Comparison of ENCODE assay signal across 1 cellular context in the genomic region with DNA sequence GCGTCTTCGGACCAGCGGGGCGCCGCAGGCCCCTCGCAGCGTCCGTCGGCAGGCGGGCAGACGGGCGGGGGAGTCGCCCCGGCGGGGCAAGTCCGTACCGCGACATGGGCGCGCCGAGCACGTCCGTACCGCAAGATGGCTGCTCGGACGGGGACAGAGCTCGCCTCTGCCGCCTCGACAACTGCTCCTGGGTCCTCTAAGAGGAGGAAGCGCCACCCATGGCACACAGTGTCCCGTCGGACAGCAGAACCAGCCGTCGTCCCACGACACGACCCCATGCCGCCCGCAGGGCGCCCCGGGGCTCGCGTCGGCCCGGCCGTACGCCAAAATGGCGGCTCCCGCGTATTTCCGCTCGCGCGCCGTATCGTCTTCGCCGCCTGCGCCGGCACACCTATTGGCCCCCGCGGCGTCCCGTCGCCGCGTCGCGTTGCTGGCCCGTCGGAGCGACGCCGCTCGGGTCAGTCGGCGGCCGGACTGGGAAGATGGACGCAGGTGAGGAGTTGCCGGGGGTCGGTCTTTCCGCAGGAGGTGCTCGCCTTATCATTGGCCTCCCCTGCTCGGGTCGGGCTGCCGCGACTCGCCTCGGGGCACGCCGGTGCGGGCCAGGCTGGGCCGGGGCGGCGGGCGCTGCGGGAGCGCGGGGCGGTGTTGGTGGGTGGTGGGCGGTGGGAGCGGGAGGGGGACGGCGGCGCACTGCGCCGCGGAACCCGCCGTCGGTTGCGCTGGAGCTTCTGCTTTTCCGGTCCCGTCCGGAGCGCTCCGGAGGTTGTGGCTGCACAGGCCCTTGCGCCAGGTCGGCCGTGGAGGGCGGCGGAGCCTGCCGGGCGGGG.
A peak's percentile ranks its signal among the peaks of the same experiment; 100 is the strongest.
TF ChIP-seq lines count a peak whose summit lies in the region.

A gene (plus strand): TSS at position 461 of the 830 bp plus-strand sequence. CDS start 22 bp downstream, at position 483.

TF ChIP-seq in K562, 482 proteins besides CTCF, POLR2A, EP300 and RAD21 (continued from another document and continues in another):
- TF ChIP-seq, protein P1, sequence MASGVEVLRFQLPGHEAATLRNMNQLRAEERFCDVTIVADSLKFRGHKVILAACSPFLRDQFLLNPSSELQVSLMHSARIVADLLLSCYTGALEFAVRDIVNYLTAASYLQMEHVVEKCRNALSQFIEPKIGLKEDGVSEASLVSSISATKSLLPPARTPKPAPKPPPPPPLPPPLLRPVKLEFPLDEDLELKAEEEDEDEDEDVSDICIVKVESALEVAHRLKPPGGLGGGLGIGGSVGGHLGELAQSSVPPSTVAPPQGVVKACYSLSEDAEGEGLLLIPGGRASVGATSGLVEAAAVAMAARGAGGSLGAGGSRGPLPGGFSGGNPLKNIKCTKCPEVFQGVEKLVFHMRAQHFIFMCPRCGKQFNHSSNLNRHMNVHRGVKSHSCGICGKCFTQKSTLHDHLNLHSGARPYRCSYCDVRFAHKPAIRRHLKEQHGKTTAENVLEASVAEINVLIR (CRISPR knock-in tag; IDR thresholded peaks at IDR 0.05), result peak; percentile 96
- TF ChIP-seq ETV5 (CRISPR knock-in tag; IDR thresholded peaks at IDR 0.05; ENCODE audit: low read depth) (peak; percentile 72), SREBF2 (CRISPR knock-in tag; IDR thresholded peaks at IDR 0.05) (no peak), TAL1 (IDR thresholded peaks at IDR 0.05) (no peak), ZNF12 (CRISPR knock-in tag; IDR thresholded peaks at IDR 0.05) (no peak), NR3C1 (CRISPR knock-in tag; IDR thresholded peaks at IDR 0.05) (no peak), ZBTB7A (IDR thresholded peaks at IDR 0.05; ENCODE audit: borderline replicate concordance, control insufficient read depth, low read depth, low read length) (no peak; the same call in 1 of the 2 replicates), RBM25 (IDR thresholded peaks at IDR 0.05; ENCODE audit: low read depth, low read length, severe bottlenecking) (peak; percentile 48), POLR2G (IDR thresholded peaks at IDR 0.05; ENCODE audit: low read depth, low read length) (peak; percentile 92), ETV1 (tag; conservative IDR thresholded peaks at IDR 0.05; ENCODE audit: low read depth) (peak; percentile 43; the same call in 1 of the 2 replicates), KDM2B (CRISPR knock-in tag; IDR thresholded peaks at IDR 0.05) (0 out of 2 replicates have a peak, but pooled peaks have one; percentile 11), ZFP1 (CRISPR knock-in tag; IDR thresholded peaks at IDR 0.05) (no peak), U2AF2 (optimal IDR thresholded peaks at IDR 0.05; ENCODE audit: low read depth, low read length) (no peak), ERF (CRISPR knock-in tag; IDR thresholded peaks at IDR 0.05) (0 out of 2 replicates have a peak, but pooled peaks have one; percentile 22), RUNX1 (IDR thresholded peaks at IDR 0.05; ENCODE audit: low read depth) (no peak), ZFP36 (IDR thresholded peaks at IDR 0.05; ENCODE audit: low read depth, low read length, partially characterized antibody) (no peak), CREM (IDR thresholded peaks at IDR 0.05; ENCODE audit: low read depth) (peak; percentile 98), ZNF766 (CRISPR knock-in tag; conservative IDR thresholded peaks at IDR 0.05) (peak; percentile 88), TAF1 (IDR thresholded peaks at IDR 0.05; ENCODE audit: control insufficient read depth, extremely low read depth, insufficient read depth, low read length, severe bottlenecking) (peak; percentile 67), SRSF1 (IDR thresholded peaks at IDR 0.05; ENCODE audit: low read depth, low read length) (no peak), PHF20 (IDR thresholded peaks at IDR 0.05; ENCODE audit: partially characterized antibody) (peak; percentile 61)
- TF ChIP-seq, protein P2, sequence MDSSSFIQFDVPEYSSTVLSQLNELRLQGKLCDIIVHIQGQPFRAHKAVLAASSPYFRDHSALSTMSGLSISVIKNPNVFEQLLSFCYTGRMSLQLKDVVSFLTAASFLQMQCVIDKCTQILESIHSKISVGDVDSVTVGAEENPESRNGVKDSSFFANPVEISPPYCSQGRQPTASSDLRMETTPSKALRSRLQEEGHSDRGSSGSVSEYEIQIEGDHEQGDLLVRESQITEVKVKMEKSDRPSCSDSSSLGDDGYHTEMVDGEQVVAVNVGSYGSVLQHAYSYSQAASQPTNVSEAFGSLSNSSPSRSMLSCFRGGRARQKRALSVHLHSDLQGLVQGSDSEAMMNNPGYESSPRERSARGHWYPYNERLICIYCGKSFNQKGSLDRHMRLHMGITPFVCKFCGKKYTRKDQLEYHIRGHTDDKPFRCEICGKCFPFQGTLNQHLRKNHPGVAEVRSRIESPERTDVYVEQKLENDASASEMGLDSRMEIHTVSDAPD (CRISPR knock-in tag; IDR thresholded peaks at IDR 0.05), result no peak
- TF ChIP-seq, protein P3, sequence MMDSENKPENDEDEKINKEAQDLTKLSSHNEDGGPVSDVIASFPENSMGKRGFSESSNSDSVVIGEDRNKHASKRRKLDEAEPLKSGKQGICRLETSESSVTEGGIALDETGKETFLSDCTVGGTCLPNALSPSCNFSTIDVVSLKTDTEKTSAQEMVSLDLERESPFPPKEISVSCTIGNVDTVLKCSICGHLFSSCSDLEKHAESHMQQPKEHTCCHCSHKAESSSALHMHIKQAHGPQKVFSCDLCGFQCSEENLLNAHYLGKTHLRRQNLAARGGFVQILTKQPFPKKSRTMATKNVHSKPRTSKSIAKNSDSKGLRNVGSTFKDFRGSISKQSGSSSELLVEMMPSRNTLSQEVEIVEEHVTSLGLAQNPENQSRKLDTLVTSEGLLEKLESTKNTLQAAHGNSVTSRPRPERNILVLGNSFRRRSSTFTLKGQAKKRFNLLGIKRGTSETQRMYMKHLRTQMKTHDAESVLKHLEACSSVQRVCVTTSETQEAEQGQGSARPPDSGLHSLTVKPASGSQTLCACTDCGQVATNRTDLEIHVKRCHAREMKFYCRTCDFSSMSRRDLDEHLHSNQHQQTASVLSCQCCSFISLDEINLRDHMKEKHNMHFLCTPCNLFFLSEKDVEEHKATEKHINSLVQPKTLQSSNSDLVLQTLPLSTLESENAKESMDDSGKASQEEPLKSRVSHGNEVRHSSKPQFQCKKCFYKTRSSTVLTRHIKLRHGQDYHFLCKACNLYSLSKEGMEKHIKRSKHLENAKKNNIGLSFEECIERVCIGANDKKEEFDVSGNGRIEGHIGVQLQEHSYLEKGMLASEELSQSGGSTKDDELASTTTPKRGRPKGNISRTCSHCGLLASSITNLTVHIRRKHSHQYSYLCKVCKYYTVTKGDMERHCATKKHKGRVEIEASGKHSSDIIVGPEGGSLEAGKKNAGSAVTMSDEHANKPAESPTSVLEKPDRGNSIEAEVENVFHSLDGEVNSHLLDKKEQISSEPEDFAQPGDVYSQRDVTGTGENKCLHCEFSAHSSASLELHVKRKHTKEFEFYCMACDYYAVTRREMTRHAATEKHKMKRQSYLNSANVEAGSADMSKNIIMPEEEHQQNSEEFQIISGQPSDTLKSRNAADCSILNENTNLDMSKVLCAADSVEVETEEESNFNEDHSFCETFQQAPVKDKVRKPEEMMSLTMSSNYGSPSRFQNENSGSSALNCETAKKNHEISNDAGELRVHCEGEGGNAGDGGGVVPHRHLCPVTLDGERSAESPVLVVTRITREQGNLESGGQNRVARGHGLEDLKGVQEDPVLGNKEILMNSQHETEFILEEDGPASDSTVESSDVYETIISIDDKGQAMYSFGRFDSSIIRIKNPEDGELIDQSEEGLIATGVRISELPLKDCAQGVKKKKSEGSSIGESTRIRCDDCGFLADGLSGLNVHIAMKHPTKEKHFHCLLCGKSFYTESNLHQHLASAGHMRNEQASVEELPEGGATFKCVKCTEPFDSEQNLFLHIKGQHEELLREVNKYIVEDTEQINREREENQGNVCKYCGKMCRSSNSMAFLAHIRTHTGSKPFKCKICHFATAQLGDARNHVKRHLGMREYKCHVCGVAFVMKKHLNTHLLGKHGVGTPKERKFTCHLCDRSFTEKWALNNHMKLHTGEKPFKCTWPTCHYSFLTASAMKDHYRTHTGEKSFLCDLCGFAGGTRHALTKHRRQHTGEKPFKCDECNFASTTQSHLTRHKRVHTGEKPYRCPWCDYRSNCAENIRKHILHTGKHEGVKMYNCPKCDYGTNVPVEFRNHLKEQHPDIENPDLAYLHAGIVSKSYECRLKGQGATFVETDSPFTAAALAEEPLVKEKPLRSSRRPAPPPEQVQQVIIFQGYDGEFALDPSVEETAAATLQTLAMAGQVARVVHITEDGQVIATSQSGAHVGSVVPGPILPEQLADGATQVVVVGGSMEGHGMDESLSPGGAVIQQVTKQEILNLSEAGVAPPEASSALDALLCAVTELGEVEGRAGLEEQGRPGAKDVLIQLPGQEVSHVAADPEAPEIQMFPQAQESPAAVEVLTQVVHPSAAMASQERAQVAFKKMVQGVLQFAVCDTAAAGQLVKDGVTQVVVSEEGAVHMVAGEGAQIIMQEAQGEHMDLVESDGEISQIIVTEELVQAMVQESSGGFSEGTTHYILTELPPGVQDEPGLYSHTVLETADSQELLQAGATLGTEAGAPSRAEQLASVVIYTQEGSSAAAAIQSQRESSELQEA (IDR thresholded peaks at IDR 0.05; ENCODE audit: low read depth), result peak; percentile 93
- TF ChIP-seq, protein P4, sequence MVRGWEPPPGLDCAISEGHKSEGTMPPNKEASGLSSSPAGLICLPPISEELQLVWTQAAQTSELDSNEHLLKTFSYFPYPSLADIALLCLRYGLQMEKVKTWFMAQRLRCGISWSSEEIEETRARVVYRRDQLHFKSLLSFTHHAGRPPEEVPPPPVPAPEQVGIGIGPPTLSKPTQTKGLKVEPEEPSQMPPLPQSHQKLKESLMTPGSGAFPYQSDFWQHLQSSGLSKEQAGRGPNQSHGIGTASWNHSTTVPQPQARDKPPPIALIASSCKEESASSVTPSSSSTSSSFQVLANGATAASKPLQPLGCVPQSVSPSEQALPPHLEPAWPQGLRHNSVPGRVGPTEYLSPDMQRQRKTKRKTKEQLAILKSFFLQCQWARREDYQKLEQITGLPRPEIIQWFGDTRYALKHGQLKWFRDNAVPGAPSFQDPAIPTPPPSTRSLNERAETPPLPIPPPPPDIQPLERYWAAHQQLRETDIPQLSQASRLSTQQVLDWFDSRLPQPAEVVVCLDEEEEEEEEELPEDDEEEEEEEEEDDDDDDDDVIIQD (CRISPR knock-in tag; IDR thresholded peaks at IDR 0.05), result no peak
- TF ChIP-seq, protein P5, sequence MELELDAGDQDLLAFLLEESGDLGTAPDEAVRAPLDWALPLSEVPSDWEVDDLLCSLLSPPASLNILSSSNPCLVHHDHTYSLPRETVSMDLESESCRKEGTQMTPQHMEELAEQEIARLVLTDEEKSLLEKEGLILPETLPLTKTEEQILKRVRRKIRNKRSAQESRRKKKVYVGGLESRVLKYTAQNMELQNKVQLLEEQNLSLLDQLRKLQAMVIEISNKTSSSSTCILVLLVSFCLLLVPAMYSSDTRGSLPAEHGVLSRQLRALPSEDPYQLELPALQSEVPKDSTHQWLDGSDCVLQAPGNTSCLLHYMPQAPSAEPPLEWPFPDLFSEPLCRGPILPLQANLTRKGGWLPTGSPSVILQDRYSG (tag; conservative IDR thresholded peaks at IDR 0.05; ENCODE audit: low read depth), result peak; percentile 87; the same call in 1 of the 2 replicates
- TF ChIP-seq, protein P6, sequence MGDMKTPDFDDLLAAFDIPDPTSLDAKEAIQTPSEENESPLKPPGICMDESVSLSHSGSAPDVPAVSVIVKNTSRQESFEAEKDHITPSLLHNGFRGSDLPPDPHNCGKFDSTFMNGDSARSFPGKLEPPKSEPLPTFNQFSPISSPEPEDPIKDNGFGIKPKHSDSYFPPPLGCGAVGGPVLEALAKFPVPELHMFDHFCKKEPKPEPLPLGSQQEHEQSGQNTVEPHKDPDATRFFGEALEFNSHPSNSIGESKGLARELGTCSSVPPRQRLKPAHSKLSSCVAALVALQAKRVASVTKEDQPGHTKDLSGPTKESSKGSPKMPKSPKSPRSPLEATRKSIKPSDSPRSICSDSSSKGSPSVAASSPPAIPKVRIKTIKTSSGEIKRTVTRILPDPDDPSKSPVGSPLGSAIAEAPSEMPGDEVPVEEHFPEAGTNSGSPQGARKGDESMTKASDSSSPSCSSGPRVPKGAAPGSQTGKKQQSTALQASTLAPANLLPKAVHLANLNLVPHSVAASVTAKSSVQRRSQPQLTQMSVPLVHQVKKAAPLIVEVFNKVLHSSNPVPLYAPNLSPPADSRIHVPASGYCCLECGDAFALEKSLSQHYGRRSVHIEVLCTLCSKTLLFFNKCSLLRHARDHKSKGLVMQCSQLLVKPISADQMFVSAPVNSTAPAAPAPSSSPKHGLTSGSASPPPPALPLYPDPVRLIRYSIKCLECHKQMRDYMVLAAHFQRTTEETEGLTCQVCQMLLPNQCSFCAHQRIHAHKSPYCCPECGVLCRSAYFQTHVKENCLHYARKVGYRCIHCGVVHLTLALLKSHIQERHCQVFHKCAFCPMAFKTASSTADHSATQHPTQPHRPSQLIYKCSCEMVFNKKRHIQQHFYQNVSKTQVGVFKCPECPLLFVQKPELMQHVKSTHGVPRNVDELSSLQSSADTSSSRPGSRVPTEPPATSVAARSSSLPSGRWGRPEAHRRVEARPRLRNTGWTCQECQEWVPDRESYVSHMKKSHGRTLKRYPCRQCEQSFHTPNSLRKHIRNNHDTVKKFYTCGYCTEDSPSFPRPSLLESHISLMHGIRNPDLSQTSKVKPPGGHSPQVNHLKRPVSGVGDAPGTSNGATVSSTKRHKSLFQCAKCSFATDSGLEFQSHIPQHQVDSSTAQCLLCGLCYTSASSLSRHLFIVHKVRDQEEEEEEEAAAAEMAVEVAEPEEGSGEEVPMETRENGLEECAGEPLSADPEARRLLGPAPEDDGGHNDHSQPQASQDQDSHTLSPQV (IDR thresholded peaks at IDR 0.05), result no peak
- TF ChIP-seq, protein P7, sequence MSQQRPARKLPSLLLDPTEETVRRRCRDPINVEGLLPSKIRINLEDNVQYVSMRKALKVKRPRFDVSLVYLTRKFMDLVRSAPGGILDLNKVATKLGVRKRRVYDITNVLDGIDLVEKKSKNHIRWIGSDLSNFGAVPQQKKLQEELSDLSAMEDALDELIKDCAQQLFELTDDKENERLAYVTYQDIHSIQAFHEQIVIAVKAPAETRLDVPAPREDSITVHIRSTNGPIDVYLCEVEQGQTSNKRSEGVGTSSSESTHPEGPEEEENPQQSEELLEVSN (IDR thresholded peaks at IDR 0.05; ENCODE audit: borderline replicate concordance in 1 of 2, extremely low read depth in 1 of 2, insufficient read depth in 1 of 2, insufficient read length in 1 of 2, low read depth in 1 of 2, low read length in 1 of 2, poor library complexity in 1 of 2, severe bottlenecking in 1 of 2), result peak in 1 of 2 experiments; percentile 13
- TF ChIP-seq, protein P8, sequence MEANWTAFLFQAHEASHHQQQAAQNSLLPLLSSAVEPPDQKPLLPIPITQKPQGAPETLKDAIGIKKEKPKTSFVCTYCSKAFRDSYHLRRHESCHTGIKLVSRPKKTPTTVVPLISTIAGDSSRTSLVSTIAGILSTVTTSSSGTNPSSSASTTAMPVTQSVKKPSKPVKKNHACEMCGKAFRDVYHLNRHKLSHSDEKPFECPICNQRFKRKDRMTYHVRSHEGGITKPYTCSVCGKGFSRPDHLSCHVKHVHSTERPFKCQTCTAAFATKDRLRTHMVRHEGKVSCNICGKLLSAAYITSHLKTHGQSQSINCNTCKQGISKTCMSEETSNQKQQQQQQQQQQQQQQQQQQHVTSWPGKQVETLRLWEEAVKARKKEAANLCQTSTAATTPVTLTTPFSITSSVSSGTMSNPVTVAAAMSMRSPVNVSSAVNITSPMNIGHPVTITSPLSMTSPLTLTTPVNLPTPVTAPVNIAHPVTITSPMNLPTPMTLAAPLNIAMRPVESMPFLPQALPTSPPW (CRISPR knock-in tag; IDR thresholded peaks at IDR 0.05), result peak; percentile 55; the same call in 1 of the 2 replicates
